In the genomic region with DNA sequence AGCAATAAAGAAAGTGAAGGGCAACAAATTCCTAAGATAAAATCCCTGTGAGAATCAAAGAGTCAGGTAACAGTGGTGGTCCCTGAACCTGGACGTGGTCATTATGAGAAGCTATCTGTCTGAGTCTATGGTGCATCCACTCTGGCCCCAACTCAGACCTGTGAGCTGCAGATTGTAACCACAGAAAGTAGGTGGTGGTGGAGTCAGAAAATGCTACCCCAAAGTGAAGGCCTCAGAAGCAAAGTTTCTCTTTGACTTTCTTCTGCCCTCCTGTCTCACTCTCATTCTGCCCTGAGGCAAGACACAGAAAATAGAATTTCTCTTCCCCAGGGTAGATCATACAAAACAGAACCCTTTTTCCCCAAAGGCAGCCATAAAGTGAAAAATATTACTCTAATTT, we compare ENCODE assay signal across 1 cellular context.
TF ChIP-seq lines count a peak whose summit lies in the region.

No MANE protein-coding gene starts in this region.

TF ChIP-seq in GM23338, 12 proteins besides CTCF, POLR2A, EP300 and RAD21 (continued from another document):
- TF ChIP-seq, protein P1, sequence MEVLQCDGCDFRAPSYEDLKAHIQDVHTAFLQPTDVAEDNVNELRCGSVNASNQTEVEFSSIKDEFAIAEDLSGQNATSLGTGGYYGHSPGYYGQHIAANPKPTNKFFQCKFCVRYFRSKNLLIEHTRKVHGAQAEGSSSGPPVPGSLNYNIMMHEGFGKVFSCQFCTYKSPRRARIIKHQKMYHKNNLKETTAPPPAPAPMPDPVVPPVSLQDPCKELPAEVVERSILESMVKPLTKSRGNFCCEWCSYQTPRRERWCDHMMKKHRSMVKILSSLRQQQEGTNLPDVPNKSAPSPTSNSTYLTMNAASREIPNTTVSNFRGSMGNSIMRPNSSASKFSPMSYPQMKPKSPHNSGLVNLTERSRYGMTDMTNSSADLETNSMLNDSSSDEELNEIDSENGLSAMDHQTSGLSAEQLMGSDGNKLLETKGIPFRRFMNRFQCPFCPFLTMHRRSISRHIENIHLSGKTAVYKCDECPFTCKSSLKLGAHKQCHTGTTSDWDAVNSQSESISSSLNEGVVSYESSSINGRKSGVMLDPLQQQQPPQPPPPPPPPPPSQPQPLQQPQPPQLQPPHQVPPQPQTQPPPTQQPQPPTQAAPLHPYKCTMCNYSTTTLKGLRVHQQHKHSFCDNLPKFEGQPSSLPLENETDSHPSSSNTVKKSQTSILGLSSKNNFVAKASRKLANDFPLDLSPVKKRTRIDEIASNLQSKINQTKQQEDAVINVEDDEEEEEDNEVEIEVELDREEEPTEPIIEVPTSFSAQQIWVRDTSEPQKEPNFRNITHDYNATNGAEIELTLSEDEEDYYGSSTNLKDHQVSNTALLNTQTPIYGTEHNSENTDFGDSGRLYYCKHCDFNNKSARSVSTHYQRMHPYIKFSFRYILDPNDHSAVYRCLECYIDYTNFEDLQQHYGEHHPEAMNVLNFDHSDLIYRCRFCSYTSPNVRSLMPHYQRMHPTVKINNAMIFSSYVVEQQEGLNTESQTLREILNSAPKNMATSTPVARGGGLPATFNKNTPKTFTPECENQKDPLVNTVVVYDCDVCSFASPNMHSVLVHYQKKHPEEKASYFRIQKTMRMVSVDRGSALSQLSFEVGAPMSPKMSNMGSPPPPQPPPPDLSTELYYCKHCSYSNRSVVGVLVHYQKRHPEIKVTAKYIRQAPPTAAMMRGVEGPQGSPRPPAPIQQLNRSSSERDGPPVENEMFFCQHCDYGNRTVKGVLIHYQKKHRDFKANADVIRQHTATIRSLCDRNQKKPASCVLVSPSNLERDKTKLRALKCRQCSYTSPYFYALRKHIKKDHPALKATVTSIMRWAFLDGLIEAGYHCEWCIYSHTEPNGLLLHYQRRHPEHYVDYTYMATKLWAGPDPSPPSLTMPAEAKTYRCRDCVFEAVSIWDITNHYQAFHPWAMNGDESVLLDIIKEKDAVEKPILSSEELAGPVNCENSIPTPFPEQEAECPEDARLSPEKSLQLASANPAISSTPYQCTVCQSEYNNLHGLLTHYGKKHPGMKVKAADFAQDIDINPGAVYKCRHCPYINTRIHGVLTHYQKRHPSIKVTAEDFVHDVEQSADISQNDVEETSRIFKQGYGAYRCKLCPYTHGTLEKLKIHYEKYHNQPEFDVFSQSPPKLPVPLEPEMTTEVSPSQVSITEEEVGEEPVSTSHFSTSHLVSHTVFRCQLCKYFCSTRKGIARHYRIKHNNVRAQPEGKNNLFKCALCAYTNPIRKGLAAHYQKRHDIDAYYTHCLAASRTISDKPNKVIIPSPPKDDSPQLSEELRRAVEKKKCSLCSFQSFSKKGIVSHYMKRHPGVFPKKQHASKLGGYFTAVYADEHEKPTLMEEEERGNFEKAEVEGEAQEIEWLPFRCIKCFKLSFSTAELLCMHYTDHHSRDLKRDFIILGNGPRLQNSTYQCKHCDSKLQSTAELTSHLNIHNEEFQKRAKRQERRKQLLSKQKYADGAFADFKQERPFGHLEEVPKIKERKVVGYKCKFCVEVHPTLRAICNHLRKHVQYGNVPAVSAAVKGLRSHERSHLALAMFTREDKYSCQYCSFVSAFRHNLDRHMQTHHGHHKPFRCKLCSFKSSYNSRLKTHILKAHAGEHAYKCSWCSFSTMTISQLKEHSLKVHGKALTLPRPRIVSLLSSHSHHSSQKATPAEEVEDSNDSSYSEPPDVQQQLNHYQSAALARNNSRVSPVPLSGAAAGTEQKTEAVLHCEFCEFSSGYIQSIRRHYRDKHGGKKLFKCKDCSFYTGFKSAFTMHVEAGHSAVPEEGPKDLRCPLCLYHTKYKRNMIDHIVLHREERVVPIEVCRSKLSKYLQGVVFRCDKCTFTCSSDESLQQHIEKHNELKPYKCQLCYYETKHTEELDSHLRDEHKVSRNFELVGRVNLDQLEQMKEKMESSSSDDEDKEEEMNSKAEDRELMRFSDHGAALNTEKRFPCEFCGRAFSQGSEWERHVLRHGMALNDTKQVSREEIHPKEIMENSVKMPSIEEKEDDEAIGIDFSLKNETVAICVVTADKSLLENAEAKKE (CRISPR knock-in tag; IDR thresholded peaks at IDR 0.05): no peak
- no peak for TF ChIP-seq EZH2 (IDR thresholded peaks at IDR 0.05; ENCODE audit: low read depth, unreplicated experiment)
- TF ChIP-seq, protein P2, sequence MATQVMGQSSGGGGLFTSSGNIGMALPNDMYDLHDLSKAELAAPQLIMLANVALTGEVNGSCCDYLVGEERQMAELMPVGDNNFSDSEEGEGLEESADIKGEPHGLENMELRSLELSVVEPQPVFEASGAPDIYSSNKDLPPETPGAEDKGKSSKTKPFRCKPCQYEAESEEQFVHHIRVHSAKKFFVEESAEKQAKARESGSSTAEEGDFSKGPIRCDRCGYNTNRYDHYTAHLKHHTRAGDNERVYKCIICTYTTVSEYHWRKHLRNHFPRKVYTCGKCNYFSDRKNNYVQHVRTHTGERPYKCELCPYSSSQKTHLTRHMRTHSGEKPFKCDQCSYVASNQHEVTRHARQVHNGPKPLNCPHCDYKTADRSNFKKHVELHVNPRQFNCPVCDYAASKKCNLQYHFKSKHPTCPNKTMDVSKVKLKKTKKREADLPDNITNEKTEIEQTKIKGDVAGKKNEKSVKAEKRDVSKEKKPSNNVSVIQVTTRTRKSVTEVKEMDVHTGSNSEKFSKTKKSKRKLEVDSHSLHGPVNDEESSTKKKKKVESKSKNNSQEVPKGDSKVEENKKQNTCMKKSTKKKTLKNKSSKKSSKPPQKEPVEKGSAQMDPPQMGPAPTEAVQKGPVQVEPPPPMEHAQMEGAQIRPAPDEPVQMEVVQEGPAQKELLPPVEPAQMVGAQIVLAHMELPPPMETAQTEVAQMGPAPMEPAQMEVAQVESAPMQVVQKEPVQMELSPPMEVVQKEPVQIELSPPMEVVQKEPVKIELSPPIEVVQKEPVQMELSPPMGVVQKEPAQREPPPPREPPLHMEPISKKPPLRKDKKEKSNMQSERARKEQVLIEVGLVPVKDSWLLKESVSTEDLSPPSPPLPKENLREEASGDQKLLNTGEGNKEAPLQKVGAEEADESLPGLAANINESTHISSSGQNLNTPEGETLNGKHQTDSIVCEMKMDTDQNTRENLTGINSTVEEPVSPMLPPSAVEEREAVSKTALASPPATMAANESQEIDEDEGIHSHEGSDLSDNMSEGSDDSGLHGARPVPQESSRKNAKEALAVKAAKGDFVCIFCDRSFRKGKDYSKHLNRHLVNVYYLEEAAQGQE (IDR thresholded peaks at IDR 0.05; ENCODE audit: unreplicated experiment): no peak
- TF ChIP-seq JUNB (IDR thresholded peaks at IDR 0.05; ENCODE audit: unreplicated experiment): no peak
- TF ChIP-seq ZNF114 (CRISPR knock-in tag; IDR thresholded peaks at IDR 0.05): no peak
- TF ChIP-seq NANOG (IDR thresholded peaks at IDR 0.05; ENCODE audit: borderline replicate concordance): no peak
